Comparison of ENCODE assay signal across 1 cellular context in the genomic region with DNA sequence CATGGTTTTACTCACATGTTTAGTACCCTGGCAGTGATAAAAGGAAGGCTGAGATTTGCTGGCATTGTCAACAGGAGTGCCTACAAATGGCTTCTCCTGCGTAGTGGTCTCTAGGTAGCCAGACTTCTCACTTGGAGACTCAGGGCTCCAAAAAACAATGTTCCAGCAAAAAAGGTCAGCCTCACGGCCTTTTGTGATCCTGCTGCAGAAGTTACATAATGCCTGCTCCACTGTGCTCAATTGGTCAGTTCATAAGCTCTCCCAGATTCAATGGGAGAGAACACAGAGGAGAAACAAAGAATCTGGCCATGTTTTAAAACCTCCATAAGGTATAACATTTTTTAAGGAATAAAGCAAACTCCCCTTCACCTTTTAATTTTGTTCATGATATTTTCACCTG.
TF ChIP-seq lines count a peak whose summit lies in the region.

No MANE protein-coding gene starts in this region.

TF ChIP-seq in endothelial cell of umbilical vein, 7 proteins besides CTCF, POLR2A, EP300 and RAD21 (continued from another document):
- no peak for TF ChIP-seq JUN (IDR thresholded peaks at IDR 0.05; ENCODE audit: borderline replicate concordance, insufficient read depth, insufficient read length, low read depth)
- no peak for TF ChIP-seq GATA2 (IDR thresholded peaks at IDR 0.05; ENCODE audit: insufficient read depth, insufficient read length, low read depth, low read length)
- TF ChIP-seq EZH2 (IDR thresholded peaks at IDR 0.05; ENCODE audit: borderline replicate concordance, low read depth, low read length, severe bottlenecking): no peak
- no peak for TF ChIP-seq POLR2AphosphoS5 (IDR thresholded peaks at IDR 0.05; ENCODE audit: insufficient read depth, low read depth, low read length)
- no peak for TF ChIP-seq MYC (IDR thresholded peaks at IDR 0.05; ENCODE audit: low read depth, low read length)
